ENCODE assay signal across 9 cellular contexts in genomic region chr19:20256606-20257005, GRCh38.
"Had no signal": no experiment of that assay in that cellular context is flagged by ENCODE, and none has a peak within 500 bp of the region (broad histone marks: within the 10 kb centered on the region; RNA-seq: fewer than 3 reads in every experiment).

No MANE protein-coding gene starts in this region.

- H3K4me1 Mint-ChIP-seq: IgD-negative memory B cell had no signal

- H3K4me2 ChIP-seq: KMS-11 had no signal

- FAIRE-seq: HepG2, HTR-8/SVneo, K562 had no signal

- H3K4me3 ChIP-seq: K562 had no signal

- H3K36me3 Mint-ChIP-seq: IgD-negative memory B cell had no signal

- H3K4me3 Mint-ChIP-seq: IgD-negative memory B cell had no signal

- H3K9ac ChIP-seq: KMS-11 had no signal

- H3K27ac Mint-ChIP-seq: IgD-negative memory B cell had no signal

- ATAC-seq: HepG2, K562 had no signal

- H3K27ac ChIP-seq: HL-60, KMS-11 had no signal

- DNase-seq: IMR-90, KBM-7, KG1 had no signal
